1 cellular context compared by ENCODE assay signal in genomic region chr10:104253106-104253505, GRCh38.
TF ChIP-seq lines count a peak whose summit lies in the region.

No MANE protein-coding gene starts in this region.

TF ChIP-seq in HepG2, 621 proteins besides CTCF, POLR2A, EP300 and RAD21 (continued from another document and continues in another):
- TF ChIP-seq AFF4 (CRISPR knock-in tag; IDR thresholded peaks at IDR 0.05) (no peak), ZNF230 (CRISPR knock-in tag; IDR thresholded peaks at IDR 0.05) (no peak), THYN1 (CRISPR knock-in tag; IDR thresholded peaks at IDR 0.05; ENCODE audit: borderline replicate concordance, low read depth) (no peak), CBX5 (CRISPR knock-in tag; IDR thresholded peaks at IDR 0.05; ENCODE audit: borderline replicate concordance) (peak; percentile 48; the same call in 1 of the 2 replicates), IKZF5 (CRISPR knock-in tag; IDR thresholded peaks at IDR 0.05) (peak; percentile 75), STAT6 (CRISPR knock-in tag; IDR thresholded peaks at IDR 0.05; ENCODE audit: borderline replicate concordance) (no peak), SKIL (CRISPR knock-in tag; IDR thresholded peaks at IDR 0.05; ENCODE audit: borderline replicate concordance) (peak; percentile 71; the same call in 1 of the 2 replicates), ZMYM4 (CRISPR knock-in tag; IDR thresholded peaks at IDR 0.05) (peak; percentile 85), ARID3A (IDR thresholded peaks at IDR 0.05; ENCODE audit: low read depth, low read length) (peak; percentile 69; the same call in 1 of the 2 replicates), TBL1XR1 (IDR thresholded peaks at IDR 0.05; ENCODE audit: borderline replicate concordance, low read length, partially characterized antibody) (no peak), BRCA1 (CRISPR knock-in tag; IDR thresholded peaks at IDR 0.05) (0 out of 2 replicates have a peak, but pooled peaks have one; percentile 23), PATZ1 (CRISPR knock-in tag; IDR thresholded peaks at IDR 0.05) (peak; percentile 99), ARID4A (CRISPR knock-in tag; IDR thresholded peaks at IDR 0.05; ENCODE audit: borderline replicate concordance) (peak; percentile 62; the same call in 1 of the 2 replicates), TCF7L2 (IDR thresholded peaks at IDR 0.05; ENCODE audit: low read depth, low read length) (no peak), ZNF160 (CRISPR knock-in tag; IDR thresholded peaks at IDR 0.05) (0 out of 2 replicates have a peak, but pooled peaks have one; percentile 38), NR2F6 (IDR thresholded peaks at IDR 0.05) (peak; percentile 93), NR2F6 (CRISPR knock-in tag; IDR thresholded peaks at IDR 0.05) (peak; percentile 82), CREM (IDR thresholded peaks at IDR 0.05) (peak; percentile 85), CREM (CRISPR knock-in tag; IDR thresholded peaks at IDR 0.05) (no peak), PAXIP1 (CRISPR knock-in tag; conservative IDR thresholded peaks at IDR 0.05) (peak; percentile 96), KAT8 (CRISPR knock-in tag; IDR thresholded peaks at IDR 0.05) (no peak; the same call in none of the 2 replicates), KAT7 (CRISPR knock-in tag; IDR thresholded peaks at IDR 0.05; ENCODE audit: borderline replicate concordance) (peak; percentile 30; the same call in 1 of the 2 replicates), ZNF343 (CRISPR knock-in tag; IDR thresholded peaks at IDR 0.05) (no peak), HMG20B (CRISPR knock-in tag; conservative IDR thresholded peaks at IDR 0.05) (peak; percentile 67; the same call in 1 of the 2 replicates), CCDC6 (CRISPR knock-in tag; IDR thresholded peaks at IDR 0.05) (no peak), MEIS2 (CRISPR knock-in tag; IDR thresholded peaks at IDR 0.05) (peak; percentile 63; the same call in 1 of the 2 replicates), CBFB (CRISPR knock-in tag; IDR thresholded peaks at IDR 0.05) (no peak), YY1 (IDR thresholded peaks at IDR 0.05; ENCODE audit: insufficient read depth, insufficient replicate concordance, low read depth, low read length) (peak; percentile 30), RBM22 (optimal IDR thresholded peaks at IDR 0.05; ENCODE audit: low read length) (no peak), MTA3 (CRISPR knock-in tag; IDR thresholded peaks at IDR 0.05) (no peak), ZNF75D (CRISPR knock-in tag; IDR thresholded peaks at IDR 0.05; ENCODE audit: borderline replicate concordance) (no peak), ZNF3 (CRISPR knock-in tag; IDR thresholded peaks at IDR 0.05) (no peak), ZNF260 (CRISPR knock-in tag; IDR thresholded peaks at IDR 0.05; ENCODE audit: borderline replicate concordance, low read depth) (no peak), ZNF383 (CRISPR knock-in tag; IDR thresholded peaks at IDR 0.05; ENCODE audit: borderline replicate concordance) (no peak), ZNF484 (CRISPR knock-in tag; IDR thresholded peaks at IDR 0.05; ENCODE audit: borderline replicate concordance, low read depth) (no peak), ZIK1 (CRISPR knock-in tag; IDR thresholded peaks at IDR 0.05; ENCODE audit: borderline replicate concordance, low read depth) (no peak), ZNF350 (CRISPR knock-in tag; IDR thresholded peaks at IDR 0.05; ENCODE audit: borderline replicate concordance, low read depth) (no peak), ZNF883 (CRISPR knock-in tag; IDR thresholded peaks at IDR 0.05; ENCODE audit: not compliant biosample characterization) (no peak), ETV6 (CRISPR knock-in tag; conservative IDR thresholded peaks at IDR 0.05) (no peak)
